In the genomic region with DNA sequence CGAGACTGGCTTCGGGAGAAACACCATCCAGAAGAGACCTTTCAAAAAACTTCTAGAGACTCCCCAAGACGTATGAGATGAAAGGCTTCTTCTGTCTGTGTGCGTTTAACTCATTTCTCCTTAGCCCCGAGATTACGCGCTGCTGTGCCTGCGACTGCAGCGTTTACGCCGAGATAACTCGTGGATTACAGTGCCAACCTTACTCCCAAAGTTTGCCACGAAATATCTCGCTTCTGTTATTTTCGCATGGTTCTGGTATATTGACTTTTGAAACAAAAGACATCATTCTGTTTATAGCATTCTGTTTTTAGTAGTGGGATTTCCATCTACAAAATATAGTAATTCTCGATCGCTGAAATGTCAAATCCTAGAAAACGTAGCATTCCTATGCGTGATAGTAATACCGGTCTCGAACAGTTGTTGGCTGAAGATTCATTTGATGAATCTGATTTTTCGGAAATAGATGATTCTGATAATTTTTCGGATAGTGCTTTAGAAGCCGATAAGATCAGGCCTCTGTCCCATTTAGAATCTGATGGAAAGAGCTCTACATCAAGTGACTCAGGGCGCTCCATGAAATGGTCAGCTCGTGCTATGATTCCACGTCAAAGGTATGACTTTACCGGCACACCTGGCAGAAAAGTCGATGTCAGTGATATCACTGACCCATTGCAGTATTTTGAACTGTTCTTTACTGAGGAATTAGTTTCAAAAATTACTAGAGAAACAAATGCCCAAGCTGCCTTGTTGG, we compare ENCODE assay signal across 8 cellular contexts. TPM values are rescaled to one million over a fixed set of nuclear protein-coding genes. Genes with fewer than 3 reads are reported as not detected.
DNase-seq lines count a peak whose midpoint lies in the region; ATAC-seq and TF ChIP-seq lines count a peak whose summit lies in the region.

No MANE protein-coding gene starts in this region.

- H3K9me3 ChIP-seq in NT2/D1 (ENCODE audit: insufficient read depth, low read length) (0 out of 2 replicates have a peak, but pooled peaks cover 5% of the 10 kb centered on the region), esophagus (ENCODE audit: control insufficient read depth in 2 of 2, insufficient read depth in 1 of 2, low read depth in 1 of 2, low read length in 1 of 2) (no peaks in the 10 kb centered on the region), neutrophil (no peaks in the 10 kb centered on the region)

- ATAC-seq in HG02678 (IDR thresholded peaks at IDR 0.05; ENCODE audit: unreplicated experiment) (no peak), HG02759 (IDR thresholded peaks at IDR 0.05; ENCODE audit: unreplicated experiment) (no peak)

- H3K27me3 ChIP-seq in NT2/D1 (ENCODE audit: insufficient read depth, insufficient read length): no peaks in the 10 kb centered on the region
- no peaks in the 10 kb centered on the region for H3K27me3 ChIP-seq in esophagus (ENCODE audit: control insufficient read depth in 1 of 2, insufficient read depth in 2 of 2, low read length in 2 of 2)
- H3K27me3 ChIP-seq in neutrophil: no peaks in the 10 kb centered on the region

- 24 to 29% methylated on average over 29 of the region's 29 CpGs for WGBS in esophagus, 2 donors

- H3K4me3 ChIP-seq in GM08714 (ENCODE audit: low read length) (peak overlapping the region; percentile 89), NT2/D1 (ENCODE audit: insufficient read length, low read depth) (peak overlapping the region; percentile 95), esophagus (ENCODE audit: low read depth in 1 of 2, low read length in 2 of 2) (peak overlapping the region; percentile 94 to 96), neutrophil (ENCODE audit: low read depth in 1 of 2, low read length in 1 of 2) (peak overlapping the region; percentile 92 to 98)

- peak overlapping the region; percentile 63 for H3K9ac ChIP-seq in NT2/D1 (ENCODE audit: insufficient read length, low read depth)

- no peaks in the 10 kb centered on the region for H3K4me1 ChIP-seq in NT2/D1 (ENCODE audit: insufficient read depth, insufficient read length)
- peaks cover 0 to 2% of the 10 kb centered on the region in 2 donors for H3K4me1 ChIP-seq in esophagus (ENCODE audit: control insufficient read depth in 2 of 2, insufficient read depth in 2 of 2, low read length in 1 of 2)
- H3K4me1 ChIP-seq in neutrophil (ENCODE audit: control insufficient read depth in 1 of 2, insufficient read depth in 1 of 2, low read depth in 1 of 2, low read length in 1 of 2): peaks cover 22 to 26% of the 10 kb centered on the region in 2 experiments

- H3K36me3 ChIP-seq in NT2/D1 (ENCODE audit: insufficient read depth, insufficient read length, low read length): peaks cover 4% of the 10 kb centered on the region
- no peaks in the 10 kb centered on the region for H3K36me3 ChIP-seq in esophagus (ENCODE audit: control insufficient read depth in 2 of 2, insufficient read depth in 2 of 2, low read length in 1 of 2)
- H3K36me3 ChIP-seq in neutrophil: no peaks in the 10 kb centered on the region

- peak overlapping the region; percentile 80 to 92 for H3K27ac ChIP-seq in esophagus (ENCODE audit: low read depth in 2 of 2, low read length in 1 of 2)
- H3K27ac ChIP-seq in neutrophil: peak overlapping the region; percentile 89

- no peak for TF ChIP-seq CTCF in neutrophil (IDR thresholded peaks at IDR 0.05)

- DNase-seq in NT2/D1 (ENCODE audit: low read depth, low spot score) (no peak), NCI-H226 (no peak), GM19238 (ENCODE audit: insufficient read length, low spot score) (no peak)

RNA-seq across cellular contexts. Expression of a gene that starts 0.5 kb away (rescaled TPM):
- polyA plus RNA-seq in esophagus: under 1 TPM; 0.49 to 0.71 TPM

RNA-seq across cellular contexts. Expression of a gene that starts 0.7 kb away (rescaled TPM):
- polyA plus RNA-seq in esophagus: 10 to 100 TPM; 47.0 to 58.8 TPM
